Comparison of ENCODE assay signal across 27 cellular contexts in genomic region chr10:121644501-121644900, GRCh38. TPM values are rescaled to one million over a fixed set of nuclear protein-coding genes. Genes with fewer than 3 reads are reported as not detected.
"Had no signal": no experiment of that assay in that cellular context is flagged by ENCODE, and none has a peak within 500 bp of the region (broad histone marks: within the 10 kb centered on the region; RNA-seq: fewer than 3 reads in every experiment).

No MANE protein-coding gene starts in this region.

- H3K27ac Mint-ChIP-seq: activated naive CD4-positive, alpha-beta T cell treated with anti-CD3 and anti-CD28 coated beads for 36 hours; activated naive CD8-positive, alpha-beta T cell treated with anti-CD3 and anti-CD28 coated beads for 36 hours; naive thymus-derived CD4-positive, alpha-beta T cell; stimulated activated naive CD8-positive, alpha-beta T cell treated with anti-CD3 and anti-CD28 coated beads, Interleukin-15, Interleukin-2, amounts not matched to agents 100 ng/mL and 50 ng/mL, for 24 hours; type B pancreatic cell had no signal

- H3K4me1 ChIP-seq: adrenal gland, ascending aorta, colonic mucosa, esophagus squamous epithelium, right lobe of liver, vagina had no signal

- H3K4me3 ChIP-seq: adrenal gland, ascending aorta, cardiac muscle cell, colonic mucosa, esophagus squamous epithelium, right lobe of liver, vagina had no signal

- H3K9me3 ChIP-seq: adrenal gland, colonic mucosa, right lobe of liver, vagina had no signal

- FAIRE-seq: endometrium had no signal

- H3K36me3 Mint-ChIP-seq: activated naive CD8-positive, alpha-beta T cell treated with anti-CD3 and anti-CD28 coated beads for 36 hours; type B pancreatic cell had no signal

- H3K4me3 Mint-ChIP-seq: activated naive CD4-positive, alpha-beta T cell treated with anti-CD3 and anti-CD28 coated beads for 36 hours; activated naive CD8-positive, alpha-beta T cell treated with anti-CD3 and anti-CD28 coated beads for 36 hours; brain; naive thymus-derived CD4-positive, alpha-beta T cell; stimulated activated naive CD8-positive, alpha-beta T cell treated with anti-CD3 and anti-CD28 coated beads, Interleukin-15, Interleukin-2, amounts not matched to agents 100 ng/mL and 50 ng/mL, for 24 hours; type B pancreatic cell had no signal

- H3K9me3 Mint-ChIP-seq: stimulated activated naive CD8-positive, alpha-beta T cell treated with anti-CD3 and anti-CD28 coated beads, Interleukin-15, Interleukin-2, amounts not matched to agents 100 ng/mL and 50 ng/mL, for 24 hours had no signal

- H3K4me1 Mint-ChIP-seq: activated naive CD8-positive, alpha-beta T cell treated with anti-CD3 and anti-CD28 coated beads for 36 hours; naive thymus-derived CD4-positive, alpha-beta T cell had no signal

- H3K27me3 ChIP-seq: adrenal gland, ascending aorta, cardiac muscle cell, colonic mucosa, right lobe of liver, vagina had no signal

- ATAC-seq: activated CD4-positive, CD25-positive, alpha-beta regulatory T cell treated with anti-CD3 and anti-CD28 coated beads, Interleukin-2, amount 50 U/mL, for 24 hours; naive thymus-derived CD4-positive, alpha-beta T cell had no signal

- H3K27me3 Mint-ChIP-seq: stimulated activated naive CD8-positive, alpha-beta T cell treated with anti-CD3 and anti-CD28 coated beads, Interleukin-15, Interleukin-2, amounts not matched to agents 100 ng/mL and 50 ng/mL, for 24 hours; type B pancreatic cell had no signal

- H3K27ac ChIP-seq: adrenal gland, ascending aorta, cardiac muscle cell, colonic mucosa, epithelial cell of prostate, esophagus squamous epithelium, right lobe of liver, vagina had no signal

- H3K36me3 ChIP-seq: adrenal gland, ascending aorta, cardiac muscle cell, colonic mucosa, esophagus squamous epithelium, right lobe of liver, vagina had no signal

- DNase-seq: activated CD4-positive, alpha-beta T cell treated with anti-CD3 and anti-CD28 coated beads for 48 hours; activated CD4-positive, alpha-beta T cell treated with anti-CD3 and anti-CD28 coated beads, Interleukin-2, amount 50 U/mL, for 48 hours; activated CD8-positive, alpha-beta memory T cell treated with anti-CD3 and anti-CD28 coated beads for 24 hours; activated effector memory CD4-positive, alpha-beta T cell treated with anti-CD3 and anti-CD28 coated beads, Interleukin-2, amount 50 U/mL, for 16 hours; activated naive CD4-positive, alpha-beta T cell treated with anti-CD3 and anti-CD28 coated beads for 36 hours; activated naive CD8-positive, alpha-beta T cell treated with anti-CD3 and anti-CD28 coated beads for 36 hours; cerebellar nuclear complex; colonic mucosa; effector CD8-positive, alpha-beta T cell; esophagus squamous epithelium; foreskin melanocyte; islet precursor cell; midbrain; naive thymus-derived CD4-positive, alpha-beta T cell; right lobe of liver; stimulated activated CD4-positive, alpha-beta T cell treated with anti-CD3 and anti-CD28 coated beads, Interleukin-2, amount 100 ng/mL, for 48 hours had no signal

RNA-seq across cellular contexts. Expression of gene FGFR2, which starts 46.3 kb away (rescaled TPM):
- total RNA-seq: activated naive CD4-positive, alpha-beta T cell treated with anti-CD3 and anti-CD28 coated beads for 36 hours; activated naive CD8-positive, alpha-beta T cell treated with anti-CD3 and anti-CD28 coated beads for 36 hours; T-helper 1 cell treated with Interleukin-12 subunit alpha and Interleukin-12 subunit beta and Interleukin-4 antibody, amounts not matched to agents 30 ng/mL and 1 ng/mL, for 36 hours had no signal
- polyA plus RNA-seq: naive thymus-derived CD4-positive, alpha-beta T cell had no signal
